In genomic region chrX:12825801-12826200, GRCh38 we compare ENCODE assay signal across 21 cellular contexts. TPM values are rescaled to one million over a fixed set of nuclear protein-coding genes. Genes with fewer than 3 reads are reported as not detected.
DNase-seq lines count a peak whose midpoint lies in the region; ATAC-seq, FAIRE-seq and TF ChIP-seq lines count a peak whose summit lies in the region.
"Had no signal": no experiment of that assay in that cellular context is flagged by ENCODE, and none has a peak within 500 bp of the region (broad histone marks: within the 10 kb centered on the region; RNA-seq: fewer than 3 reads in every experiment).

No MANE protein-coding gene starts in this region.

- H4K20me1 ChIP-seq in PC-9 (ENCODE audit: insufficient read depth) (no peaks in the 10 kb centered on the region), fibroblast of lung (ENCODE audit: control insufficient read depth, extremely low read depth, insufficient read depth, low read length) (no peaks in the 10 kb centered on the region)

- ATAC-seq in HG03196 (IDR thresholded peaks at IDR 0.05; ENCODE audit: unreplicated experiment) = no peak
- ATAC-seq: activated CD8-positive, alpha-beta memory T cell treated with anti-CD3 and anti-CD28 coated beads, Interleukin-2, amount 10 ng/mL, durations not matched to agents 7 days and 5 days; GM23338; stimulated activated naive CD8-positive, alpha-beta T cell treated with anti-CD3 and anti-CD28 coated beads, Interleukin-15, amount 100 ng/mL, for 72 hours; T-helper 17 cell had no signal

- H3K36me3 ChIP-seq in PC-9 (ENCODE audit: low read depth) (peaks cover 8% of the 10 kb centered on the region; the same call in 1 of the 2 replicates), fibroblast of lung (ENCODE audit: control insufficient read depth, insufficient read depth, low read length) (no peaks in the 10 kb centered on the region), suprapubic skin (peaks cover 10% of the 10 kb centered on the region)

- no peak for TF ChIP-seq EP300 in suprapubic skin (IDR thresholded peaks at IDR 0.05)

- peaks cover 12% of the 10 kb centered on the region; the same call in 1 of the 2 replicates for H3F3A ChIP-seq in PC-9 (ENCODE audit: insufficient read depth, low read depth)

- 90% methylated on average over 8 of the region's 8 CpGs for WGBS in suprapubic skin

- H3K9ac ChIP-seq in fibroblast of lung (ENCODE audit: insufficient read depth, low read length) = no peak overlapping the region

- no peak overlapping the region for H3K4me3 ChIP-seq in PC-9
- H3K4me3 ChIP-seq in fibroblast of lung (replicated peaks in 1 of 4; ENCODE audit: control extremely low read depth in 1 of 4, insufficient read depth in 1 of 4, low read depth in 3 of 4, low read length in 4 of 4) = no peak overlapping the region
- no peak overlapping the region for H3K4me3 ChIP-seq in suprapubic skin
- H3K4me3 ChIP-seq: esophagus muscularis mucosa, GM23338, vagina had no signal

- no peak overlapping the region for H3K4me2 ChIP-seq in PC-9
- no peak overlapping the region for H3K4me2 ChIP-seq in fibroblast of lung (ENCODE audit: extremely low read depth, insufficient read depth, low read length)
- H3K4me2 ChIP-seq: GM23338 had no signal

- DNase-seq in ELF-1 (ENCODE audit: low read depth, low spot score) (peak; percentile 29), PC-9 (peak; percentile 51 to 89), fibroblast of lung (ENCODE audit: low read depth in 2 of 2) (peak; percentile 2 to 62), pulmonary artery endothelial cell (ENCODE audit: low read depth, low spot score) (peak; percentile 30), NCI-H1694 treated with DMSO at 0.1 percent for 48 hours (lab: John Stamatoyannopoulos, UW) (no peak), suprapubic skin (ENCODE audit: low spot score in 2 of 2) (no peak), GM19239 (ENCODE audit: insufficient read length, low spot score) (no peak)
- DNase-seq: activated CD4-positive, CD25-positive, alpha-beta regulatory T cell treated with anti-CD3 and anti-CD28 coated beads, Interleukin-2, amount 50 U/mL, for 72 hours; activated CD8-positive, alpha-beta memory T cell treated with anti-CD3 and anti-CD28 coated beads, Interleukin-2, amount 10 ng/mL, durations not matched to agents 7 days and 5 days; activated effector memory CD4-positive, alpha-beta T cell treated with Interleukin-2 at 50 U/mL for 16 hours; anterior cingulate cortex; hypothalamus; naive B cell; NCI-H1105; NCI-H774; stimulated activated naive CD8-positive, alpha-beta T cell treated with anti-CD3 and anti-CD28 coated beads, Interleukin-15, amount 100 ng/mL, for 72 hours; T-helper 17 cell had no signal

- H3K9me3 ChIP-seq in PC-9 (ENCODE audit: insufficient read depth, low read depth) (no peaks in the 10 kb centered on the region), fibroblast of lung (ENCODE audit: control insufficient read depth, insufficient read depth, low read depth, low read length) (no peaks in the 10 kb centered on the region), suprapubic skin (no peaks in the 10 kb centered on the region)
- H3K9me3 ChIP-seq: esophagus muscularis mucosa, vagina had no signal

- no peaks in the 10 kb centered on the region for H3K9me2 ChIP-seq in PC-9 (ENCODE audit: insufficient read depth)

- TF ChIP-seq POLR2A in suprapubic skin (IDR thresholded peaks at IDR 0.05) = no peak

- POLR2A ChIA-PET in PC-9 (lab: Charles Lee; ENCODE audit: unreplicated experiment) = interaction anchor here (0.7 kb wide), 1 partner anchor 205 kb away, joined by 3 read pairs; no protein-coding TSS in a partner anchor

- no peak for TF ChIP-seq CTCF in PC-9 (conservative IDR thresholded peaks at IDR 0.05)
- TF ChIP-seq CTCF in fibroblast of lung (conservative IDR thresholded peaks at IDR 0.05 in 1 of 2, IDR thresholded peaks at IDR 0.05 in 1 of 2; ENCODE audit: low read depth in 1 of 2, low read length in 2 of 2) = no peak
- TF ChIP-seq CTCF in suprapubic skin (IDR thresholded peaks at IDR 0.05) = no peak

- no TSS peak for BruUV-seq in PC-9 (replicated peaks; lab: Mats Ljungman, UMichigan)

- no peak for FAIRE-seq in GM19239 (lab: Jason Lieb, UNC)

- H3K79me2 ChIP-seq in PC-9 (ENCODE audit: low read depth) (no peaks in the 10 kb centered on the region), fibroblast of lung (ENCODE audit: control insufficient read depth, insufficient read depth, low read length) (no peaks in the 10 kb centered on the region)

- no peak overlapping the region for H2AFZ ChIP-seq in PC-9
- H2AFZ ChIP-seq in fibroblast of lung (ENCODE audit: low read length) = no peak overlapping the region
- H2AFZ ChIP-seq: GM23338 had no signal

- H3K27me3 ChIP-seq in PC-9 (ENCODE audit: insufficient read depth, low read depth) = no peaks in the 10 kb centered on the region
- no peaks in the 10 kb centered on the region for H3K27me3 ChIP-seq in fibroblast of lung (ENCODE audit: control insufficient read depth, insufficient read depth, low read length)
- no peaks in the 10 kb centered on the region for H3K27me3 ChIP-seq in suprapubic skin
- H3K27me3 ChIP-seq: esophagus muscularis mucosa, vagina had no signal

- peaks cover 14% of the 10 kb centered on the region for H3K4me1 ChIP-seq in PC-9 (replicated peaks; ENCODE audit: insufficient read depth)
- no peaks in the 10 kb centered on the region for H3K4me1 ChIP-seq in fibroblast of lung (ENCODE audit: control insufficient read depth, extremely low read depth, insufficient read depth, low read length)
- no peaks in the 10 kb centered on the region for H3K4me1 ChIP-seq in suprapubic skin
- H3K4me1 ChIP-seq: esophagus muscularis mucosa, vagina had no signal

- CTCF ChIA-PET in PC-9 (lab: Charles Lee) = no interaction called here

- intact Hi-C loops in PC-9 (cut with micrococcal nuclease; ENCODE audit: unreplicated experiment) = no loop called here

- peak overlapping the region; percentile 49 for H3K27ac ChIP-seq in PC-9
- no peak overlapping the region for H3K27ac ChIP-seq in fibroblast of lung (ENCODE audit: insufficient read depth, low read length)
- no peak overlapping the region for H3K27ac ChIP-seq in suprapubic skin
- H3K27ac ChIP-seq: esophagus muscularis mucosa, vagina had no signal

RNA-seq across cellular contexts. Expression of gene PRPS2, which starts 34.6 kb away (rescaled TPM):
- total RNA-seq in PC-9 (2021) (72.0 and 107 TPM in 2 replicates), fibroblast of lung (25.3 and 44.2 TPM in 2 replicates), pulmonary artery endothelial cell (37.6 and 39.7 TPM in 2 replicates), suprapubic skin (100 to 1,000 TPM in 1 of 4 donors, 10 to 100 TPM in 3; 48.2 to 119 (median 70.1) TPM)
- 13.6 and 25.5 TPM in 2 replicates for polyA plus RNA-seq in fibroblast of lung
- polyA plus RNA-seq in fibroblast of lung (2012) = 17.5 and 35.5 TPM in 2 replicates
- 7.7 and 45.6 TPM in 2 replicates for polyA minus RNA-seq in fibroblast of lung (ENCODE audit: low replicate concordance)

RNA-seq across cellular contexts. Expression of gene TLR7, which starts 41.1 kb away (rescaled TPM):
- total RNA-seq in PC-9 (2021) (not detected in 2 replicates), fibroblast of lung (not detected in 2 replicates), pulmonary artery endothelial cell (not detected in 2 replicates), suprapubic skin (under 1 TPM in 2 of 4 donors, not detected in 2; 0.15 to 0.38 TPM)
- polyA plus RNA-seq in fibroblast of lung = not detected in 2 replicates
- not detected in 2 replicates for polyA plus RNA-seq in fibroblast of lung (2012)
- not detected in 2 replicates for polyA minus RNA-seq in fibroblast of lung (ENCODE audit: low replicate concordance)
- total RNA-seq: GM23338, vagina had no signal
- polyA plus RNA-seq: GM23338 had no signal

Comparison
In these comparisons a context has a peak if more than half of its experiments do, and no peak if none do; other contexts are left out.
1. DNase-seq: peak in ELF-1 (single experiment), PC-9 (2 of 2), fibroblast of lung (2 of 2) and pulmonary artery endothelial cell (single experiment); none in NCI-H1694 treated with DMSO at 0.1 percent for 48 hours (single experiment), suprapubic skin (0 of 2) and GM19239 (single experiment).